ENCODE assay signal across 18 cellular contexts in the genomic region with DNA sequence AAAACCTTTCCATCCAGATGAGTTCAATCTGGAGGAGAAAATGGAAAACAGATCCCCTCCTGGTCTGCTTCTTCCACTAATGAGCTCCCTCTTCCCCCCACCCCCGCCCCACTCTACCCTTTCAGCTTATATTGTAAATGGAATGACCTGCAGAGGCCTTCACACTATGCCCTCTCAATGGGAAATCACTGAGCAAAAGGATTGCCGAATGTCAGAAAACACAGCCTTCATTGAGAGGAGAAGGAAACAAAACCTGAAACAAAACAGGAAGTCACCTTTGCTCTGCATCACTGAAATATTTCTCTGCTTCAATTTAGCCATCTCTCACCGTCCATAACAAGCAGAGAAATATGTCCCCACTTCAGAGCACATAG. TPM values are rescaled to one million over a fixed set of nuclear protein-coding genes. Genes with fewer than 3 reads are reported as not detected.
DNase-seq lines count a peak whose midpoint lies in the region; ATAC-seq, FAIRE-seq and TF ChIP-seq lines count a peak whose summit lies in the region.
"Had no signal": no experiment of that assay in that cellular context is flagged by ENCODE, and none has a peak within 500 bp of the region (broad histone marks: within the 10 kb centered on the region; RNA-seq: fewer than 3 reads in every experiment).

No MANE protein-coding gene starts in this region.

- DNase-seq in GM10248 (ENCODE audit: extremely low spot score): peak; percentile 11
- DNase-seq in astrocyte (ENCODE audit: low read depth): no peak
- DNase-seq in immature natural killer cell: no peak
- no peak for DNase-seq in CD14-positive monocyte (ENCODE audit: low spot score)
- no peak for DNase-seq in Kasumi-1 (lab: John Stamatoyannopoulos, UW)
- no peak for DNase-seq in heart right ventricle
- DNase-seq: MG63; naive thymus-derived CD4-positive, alpha-beta T cell; stimulated activated naive CD8-positive, alpha-beta T cell treated with anti-CD3 and anti-CD28 coated beads, Interleukin-15, Interleukin-2, amounts not matched to agents 100 U/mL and 50 U/mL, for 24 hours had no signal

- H3K27me3 ChIP-seq in HUES64 (ENCODE audit: insufficient read depth, low read length) (peaks cover 39% of the 10 kb centered on the region), astrocyte (ENCODE audit: insufficient read depth, low read length) (peaks cover 6% of the 10 kb centered on the region), heart right ventricle (peaks cover 0 to 38% (median 6%) of the 10 kb centered on the region in 7 donors)
- H3K27me3 ChIP-seq: cardiac muscle cell, MG63, vagina had no signal

- no peak for ATAC-seq in heart right ventricle
- ATAC-seq: HCT116; naive thymus-derived CD4-positive, alpha-beta T cell; stimulated activated naive CD8-positive, alpha-beta T cell treated with anti-CD3 and anti-CD28 coated beads, Interleukin-15, Interleukin-2, amounts not matched to agents 100 U/mL and 50 U/mL, for 24 hours had no signal

- H3K27ac Mint-ChIP-seq in astrocyte (ENCODE audit: unreplicated experiment): peak overlapping the region; percentile 20
- H3K27ac Mint-ChIP-seq in nephron: peak overlapping the region in 2 of 3 experiments; percentile 94 to 96
- H3K27ac Mint-ChIP-seq in immature natural killer cell: no peak overlapping the region
- no peak overlapping the region for H3K27ac Mint-ChIP-seq in CD14-positive monocyte
- H3K27ac Mint-ChIP-seq: naive thymus-derived CD4-positive, alpha-beta T cell had no signal

- H3K9ac ChIP-seq in HUES64 (ENCODE audit: low read depth, low read length): no peak overlapping the region
- H3K9ac ChIP-seq in astrocyte (ENCODE audit: low read length): no peak overlapping the region

- H3K4me3 Mint-ChIP-seq in astrocyte (ENCODE audit: unreplicated experiment) (no peak overlapping the region), nephron (peak overlapping the region; percentile 87 to 88 (median 88)), immature natural killer cell (no peak overlapping the region), CD14-positive monocyte (peak overlapping the region in 1 of 2 donors; percentile 56)

- H3K27ac ChIP-seq in HUES64 (ENCODE audit: low read depth, low read length): peak overlapping the region; percentile 43; the same call in 1 of the 2 replicates
- H3K27ac ChIP-seq in astrocyte (ENCODE audit: low read depth, low read length): no peak overlapping the region
- H3K27ac ChIP-seq in heart right ventricle: peak overlapping the region in 1 of 10 donors; percentile 57
- H3K27ac ChIP-seq: HL-60 had no signal

- H3K9me3 Mint-ChIP-seq in astrocyte (ENCODE audit: unreplicated experiment): peaks cover 3% of the 10 kb centered on the region
- H3K9me3 Mint-ChIP-seq in nephron: no peaks in the 10 kb centered on the region
- peaks cover 0 to 10% (median 2%) of the 10 kb centered on the region in 6 donors for H3K9me3 Mint-ChIP-seq in immature natural killer cell
- H3K9me3 Mint-ChIP-seq in CD14-positive monocyte: peaks cover 0 to 14% (median 5%) of the 10 kb centered on the region in 7 donors

- H3K4me3 ChIP-seq in HUES64 (ENCODE audit: low read length) (peak overlapping the region; percentile 80), astrocyte (ENCODE audit: insufficient read depth, low read depth, low read length) (no peak overlapping the region), heart right ventricle (no peak overlapping the region)
- H3K4me3 ChIP-seq: MG63 had no signal

- TF ChIP-seq CTCF in GM10248 (IDR thresholded peaks at IDR 0.05; ENCODE audit: control extremely low read depth, extremely low read depth, low read depth, missing control alignments): no peak
- no peak for TF ChIP-seq CTCF in astrocyte (IDR thresholded peaks at IDR 0.05; ENCODE audit: insufficient read depth, low read depth, low read length)
- TF ChIP-seq CTCF in nephron (IDR thresholded peaks at IDR 0.05; ENCODE audit: unreplicated experiment in 3 of 3): no peak
- TF ChIP-seq CTCF in CD14-positive monocyte (IDR thresholded peaks at IDR 0.05): no peak
- no peak for TF ChIP-seq CTCF in heart right ventricle (IDR thresholded peaks at IDR 0.05)

- no peak overlapping the region for H3K4me2 ChIP-seq in astrocyte (ENCODE audit: low read length)

- H3K79me2 ChIP-seq in astrocyte (ENCODE audit: insufficient read depth, low read length): no peaks in the 10 kb centered on the region

- FAIRE-seq in astrocyte (lab: Jason Lieb, UNC): no peak
- FAIRE-seq: frontal cortex had no signal

- H3K27me3 Mint-ChIP-seq in astrocyte (ENCODE audit: low read depth, unreplicated experiment) (peaks cover 18% of the 10 kb centered on the region), nephron (ENCODE audit: low read depth) (peaks cover 25% of the 10 kb centered on the region), immature natural killer cell (ENCODE audit: low read depth in 3 of 3) (peaks cover 5 to 37% (median 10%) of the 10 kb centered on the region in 3 donors), CD14-positive monocyte (ENCODE audit: low read depth in 3 of 3) (peaks cover 49 to 56% (median 50%) of the 10 kb centered on the region in 3 donors)

- H3K4me1 Mint-ChIP-seq in astrocyte (ENCODE audit: low read depth, unreplicated experiment) (peaks cover 16% of the 10 kb centered on the region), nephron (peaks cover 25% of the 10 kb centered on the region), immature natural killer cell (peaks cover 4 to 11% of the 10 kb centered on the region in 2 donors), CD14-positive monocyte (peaks cover 6% of the 10 kb centered on the region)

- POLR2A ChIA-PET in GM10248 (lab: Yijun Ruan, JAX): no interaction called here

- no peaks in the 10 kb centered on the region for H3K36me3 ChIP-seq in HUES64 (ENCODE audit: insufficient read depth, low read length)
- no peaks in the 10 kb centered on the region for H3K36me3 ChIP-seq in astrocyte (ENCODE audit: insufficient read depth, low read length)
- H3K36me3 ChIP-seq in heart right ventricle: no peaks in the 10 kb centered on the region
- H3K36me3 ChIP-seq: cardiac muscle cell, MG63, vagina had no signal

- H2AFZ ChIP-seq in astrocyte (ENCODE audit: low read depth, low read length): no peak overlapping the region

- no peaks in the 10 kb centered on the region for H3K36me3 Mint-ChIP-seq in astrocyte (ENCODE audit: low read depth, unreplicated experiment)
- no peaks in the 10 kb centered on the region for H3K36me3 Mint-ChIP-seq in nephron (ENCODE audit: low read depth)
- H3K36me3 Mint-ChIP-seq in immature natural killer cell: peaks cover 0 to 5% (median 0%) of the 10 kb centered on the region in 3 donors
- H3K36me3 Mint-ChIP-seq in CD14-positive monocyte: peaks cover 0 to 2% of the 10 kb centered on the region in 2 donors

- H4K20me1 ChIP-seq in astrocyte (ENCODE audit: insufficient read depth, low read length): no peaks in the 10 kb centered on the region

- WGBS in HUES64: 18% methylated on average over 3 of the region's 3 CpGs
- 58 to 68% methylated on average over 3 of the region's 3 CpGs for WGBS in heart right ventricle, 2 donors

- H3K9me3 ChIP-seq in HUES64 (ENCODE audit: insufficient read depth, low read depth, low read length): no peaks in the 10 kb centered on the region
- H3K9me3 ChIP-seq in astrocyte (ENCODE audit: insufficient read depth, low read depth, low read length): no peaks in the 10 kb centered on the region
- H3K9me3 ChIP-seq in heart right ventricle: no peaks in the 10 kb centered on the region
- H3K9me3 ChIP-seq: MG63, vagina had no signal

- H3K4me1 ChIP-seq in HUES64 (ENCODE audit: insufficient read depth, low read length) (peaks cover 20% of the 10 kb centered on the region), astrocyte (ENCODE audit: insufficient read depth, low read length) (peaks cover 15% of the 10 kb centered on the region), heart right ventricle (peaks cover 0 to 31% (median 12%) of the 10 kb centered on the region in 9 donors)

- intact Hi-C loops in CD14-positive monocyte (cut with micrococcal nuclease): no loop called here
- intact Hi-C loops in heart right ventricle (cut with DNase I): loop anchor here in 1 of 10 donors (10.0 kb wide), 1 partner anchor 63 kb away; no protein-coding TSS in a partner anchor

- CTCF ChIA-PET in GM10248 (lab: Yijun Ruan, JAX): interaction anchor here (1.0 to 1.6 kb wide), 2 partner anchors 23 to 42 kb away, joined by 3 read pairs; no protein-coding TSS in a partner anchor

RNA-seq across cellular contexts. Expression of gene FRZB, which starts 1.6 kb away (rescaled TPM):
- 10.8 TPM for polyA plus RNA-seq in HUES64 (2013, experiment 1 of 2)
- 13.6 TPM for polyA plus RNA-seq in HUES64 (2013, experiment 2 of 2)
- total RNA-seq in astrocyte: 0.67 and 0.77 TPM in 2 replicates
- polyA plus RNA-seq in immature natural killer cell: not detected
- polyA plus RNA-seq in CD14-positive monocyte: not detected
- total RNA-seq in heart right ventricle: 1 to 10 TPM in 8 of 10 donors, under 1 TPM in 2; 0.85 to 5.7 (median 2.3) TPM
- 1 to 10 TPM; 1.6 to 2.6 TPM for polyA plus RNA-seq in heart right ventricle
- total RNA-seq: activated CD8-positive, alpha-beta memory T cell treated with anti-CD3 and anti-CD28 coated beads for 36 hours; naive thymus-derived CD4-positive, alpha-beta T cell; NCI-H460 had no signal
- polyA plus RNA-seq: naive thymus-derived CD4-positive, alpha-beta T cell had no signal

Comparison
In these comparisons a context has a peak if more than half of its experiments do, and no peak if none do; other contexts are left out.
1. H3K27ac Mint-ChIP-seq: peak in astrocyte (single experiment) and nephron (2 of 3); none in immature natural killer cell (0 of 6) and CD14-positive monocyte (0 of 7).
2. H3K4me3 Mint-ChIP-seq: peak in nephron (3 of 3); none in astrocyte (single experiment) and immature natural killer cell (0 of 5).